13 cellular contexts compared by ENCODE assay signal in the genomic region with DNA sequence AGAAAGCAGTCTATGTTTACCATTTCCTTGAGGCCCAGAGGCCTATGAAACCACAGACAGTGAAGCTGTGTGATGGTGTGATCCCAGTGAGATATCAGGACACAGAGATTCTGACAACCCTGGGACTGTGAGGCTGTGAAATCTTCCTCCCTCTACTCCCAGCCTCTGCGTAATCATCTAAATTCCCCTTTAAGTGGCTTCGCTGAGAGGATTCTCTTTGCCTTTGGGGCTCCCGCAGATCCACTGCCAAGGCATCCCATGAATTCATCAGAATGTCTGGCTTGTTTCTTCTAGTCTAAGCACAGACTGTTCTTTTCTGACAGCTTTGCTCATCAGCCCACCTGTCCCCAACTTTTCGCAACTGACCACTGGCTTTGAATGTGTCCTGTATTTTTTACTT.
"Had no signal": no experiment of that assay in that cellular context is flagged by ENCODE, and none has a peak within 500 bp of the region (broad histone marks: within the 10 kb centered on the region; RNA-seq: fewer than 3 reads in every experiment).

No MANE protein-coding gene starts in this region.

- H3K27ac Mint-ChIP-seq: activated CD8-positive, alpha-beta memory T cell treated with anti-CD3 and anti-CD28 coated beads, Interleukin-2, amount 10 ng/mL, durations not matched to agents 7 days and 5 days; activated naive CD8-positive, alpha-beta T cell; activated T-cell treated with anti-CD3 and anti-CD28 coated beads, Interleukin-2, amount 50 U/mL, for 24 hours; stimulated activated naive CD8-positive, alpha-beta T cell treated with anti-CD3 and anti-CD28 coated beads, Interleukin-15, Interleukin-2, amounts not matched to agents 100 ng/mL and 50 ng/mL, for 24 hours had no signal

- H3K36me3 ChIP-seq: brain microvascular endothelial cell, prostate gland, right lobe of liver had no signal

- H3K27ac ChIP-seq: brain microvascular endothelial cell, prostate gland, right lobe of liver had no signal

- ATAC-seq: activated CD8-positive, alpha-beta memory T cell treated with anti-CD3 and anti-CD28 coated beads, Interleukin-2, amount 10 ng/mL, durations not matched to agents 7 days and 5 days; right lobe of liver had no signal

- H3K4me1 ChIP-seq: prostate gland, right lobe of liver had no signal

- H3K36me3 Mint-ChIP-seq: activated CD8-positive, alpha-beta memory T cell treated with anti-CD3 and anti-CD28 coated beads, Interleukin-2, amount 10 ng/mL, durations not matched to agents 7 days and 5 days; activated naive CD8-positive, alpha-beta T cell had no signal

- DNase-seq: activated CD4-positive, alpha-beta T cell treated with anti-CD3 and anti-CD28 coated beads, Interleukin-2, amount 50 U/mL, for 4 hours; activated CD8-positive, alpha-beta memory T cell treated with anti-CD3 and anti-CD28 coated beads, Interleukin-2, amount 10 ng/mL, durations not matched to agents 7 days and 5 days; activated effector memory CD4-positive, alpha-beta T cell treated with anti-CD3 and anti-CD28 coated beads, Interleukin-2, amount 50 U/mL, for 16 hours; activated T-cell treated with anti-CD3 and anti-CD28 coated beads, Interleukin-2, amount 50 U/mL, for 24 hours; brain microvascular endothelial cell; left cardiac atrium; nucleus accumbens; right lobe of liver; SHP77; stimulated activated CD4-positive, alpha-beta T cell treated with anti-CD3 and anti-CD28 coated beads, Interleukin-12 subunit alpha, Interleukin-12 subunit beta, amount 100 ng/mL, for 4 hours had no signal

- H3K9me3 ChIP-seq: prostate gland, right lobe of liver had no signal

- H3K27me3 ChIP-seq: brain microvascular endothelial cell, right lobe of liver had no signal

- H3K4me3 Mint-ChIP-seq: activated CD8-positive, alpha-beta memory T cell treated with anti-CD3 and anti-CD28 coated beads, Interleukin-2, amount 10 ng/mL, durations not matched to agents 7 days and 5 days; activated naive CD8-positive, alpha-beta T cell; activated T-cell treated with anti-CD3 and anti-CD28 coated beads, Interleukin-2, amount 50 U/mL, for 24 hours; stimulated activated naive CD8-positive, alpha-beta T cell treated with anti-CD3 and anti-CD28 coated beads, Interleukin-15, Interleukin-2, amounts not matched to agents 100 ng/mL and 50 ng/mL, for 24 hours had no signal

- H3K4me3 ChIP-seq: prostate gland, right lobe of liver had no signal

- H3K4me1 Mint-ChIP-seq: activated CD8-positive, alpha-beta memory T cell treated with anti-CD3 and anti-CD28 coated beads, Interleukin-2, amount 10 ng/mL, durations not matched to agents 7 days and 5 days had no signal

- H3K27me3 Mint-ChIP-seq: activated naive CD8-positive, alpha-beta T cell; stimulated activated naive CD8-positive, alpha-beta T cell treated with anti-CD3 and anti-CD28 coated beads, Interleukin-15, Interleukin-2, amounts not matched to agents 100 ng/mL and 50 ng/mL, for 24 hours had no signal
